8 cellular contexts compared by ENCODE assay signal in genomic region chr3:184016820-184017671, GRCh38. TPM values are rescaled to one million over a fixed set of nuclear protein-coding genes. Genes with fewer than 3 reads are reported as not detected.
DNase-seq lines count a peak whose midpoint lies in the region; ATAC-seq and TF ChIP-seq lines count a peak whose summit lies in the region.

No MANE protein-coding gene starts in this region.

- peak overlapping the region; percentile 84 for H3K27ac Mint-ChIP-seq in activated B cell treated with CpG ODN at 0.5 μM for 24 hours
- peak overlapping the region; percentile 94 for H3K27ac Mint-ChIP-seq in dendritic cell treated with granulocyte-macrophage colony-stimulating factor and Interleukin-4, amounts not matched to agents 40 ng/mL and 50 ng/mL, for 4 days

- BruUV-seq in A673 (replicated peaks; lab: Mats Ljungman, UMichigan): no TSS peak

- H3K4me1 Mint-ChIP-seq in activated B cell treated with CpG ODN at 0.5 μM for 24 hours: peaks cover 13% of the 10 kb centered on the region
- H3K4me1 Mint-ChIP-seq in dendritic cell treated with granulocyte-macrophage colony-stimulating factor and Interleukin-4, amounts not matched to agents 40 ng/mL and 50 ng/mL, for 4 days (ENCODE audit: low read depth): peaks cover 52% of the 10 kb centered on the region

- ATAC-seq in GM18498 (IDR thresholded peaks at IDR 0.05; ENCODE audit: unreplicated experiment): peak; percentile 84
- ATAC-seq in HG02884 (IDR thresholded peaks at IDR 0.05; ENCODE audit: unreplicated experiment): peak; percentile 54
- peak; percentile 73 for ATAC-seq in activated B cell treated with CpG ODN at 0.5 μM for 24 hours (ENCODE audit: low read depth)

- POLR2A ChIA-PET in A673 (lab: Charles Lee; ENCODE audit: low non-redundant PET) (no interaction called here), activated B cell treated with CpG ODN at 0.5 μM for 24 hours (lab: Charles Lee) (interaction anchor here (0.6 to 1.7 kb wide), 4 partner anchors 10 to 162 kb away, joined by 3 to 7 read pairs (median 6); partner anchors contain the start of gene EIF2B5)

- H3K9me3 Mint-ChIP-seq in activated B cell treated with CpG ODN at 0.5 μM for 24 hours: no peaks in the 10 kb centered on the region
- no peaks in the 10 kb centered on the region for H3K9me3 Mint-ChIP-seq in dendritic cell treated with granulocyte-macrophage colony-stimulating factor and Interleukin-4, amounts not matched to agents 40 ng/mL and 50 ng/mL, for 4 days

- peaks cover 12% of the 10 kb centered on the region for H3K36me3 Mint-ChIP-seq in activated B cell treated with CpG ODN at 0.5 μM for 24 hours (ENCODE audit: low read depth)
- H3K36me3 Mint-ChIP-seq in dendritic cell treated with granulocyte-macrophage colony-stimulating factor and Interleukin-4, amounts not matched to agents 40 ng/mL and 50 ng/mL, for 4 days (ENCODE audit: low read depth): peaks cover 54% of the 10 kb centered on the region

- H3K27me3 Mint-ChIP-seq in activated B cell treated with CpG ODN at 0.5 μM for 24 hours: peaks cover 10% of the 10 kb centered on the region
- peaks cover 3% of the 10 kb centered on the region for H3K27me3 Mint-ChIP-seq in dendritic cell treated with granulocyte-macrophage colony-stimulating factor and Interleukin-4, amounts not matched to agents 40 ng/mL and 50 ng/mL, for 4 days

- peaks cover 7% of the 10 kb centered on the region for H3K36me3 ChIP-seq in A673 (ENCODE audit: insufficient read depth, low read length, poor library complexity, severe bottlenecking)
- peaks cover 0 to 6% (median under 1%) of the 10 kb centered on the region in 4 donors for H3K36me3 ChIP-seq in liver (ENCODE audit: control insufficient read depth in 4 of 4, insufficient read depth in 3 of 4, low read depth in 1 of 4, low read length in 3 of 4)

- TF ChIP-seq CTCF in A673 (conservative IDR thresholded peaks at IDR 0.05; ENCODE audit: low read depth, low read length) (peak; percentile 82), activated B cell treated with CpG ODN at 0.5 μM for 24 hours (IDR thresholded peaks at IDR 0.05) (peak; percentile 81), liver (IDR thresholded peaks at IDR 0.05; ENCODE audit: low read depth, low read length, missing input control) (peak; percentile 87)

- DNase-seq in A673 (ENCODE audit: low spot score) (peak; percentile 67), NCI-H1694 treated with DMSO at 0.1 percent for 48 hours (lab: John Stamatoyannopoulos, UW) (peak; percentile 24), activated B cell treated with CpG ODN at 0.5 μM for 24 hours (peak; percentile 70)
- peak; percentile 23 to 40 for DNase-seq in stimulated activated CD4-positive, alpha-beta T cell treated with anti-CD3 and anti-CD28 coated beads, Interleukin-4, amount 100 ng/mL, for 48 hours (ENCODE audit: low read depth in 2 of 2)

- H3K4me1 ChIP-seq in A673 (ENCODE audit: insufficient read depth, low read length, poor library complexity, severe bottlenecking): peaks cover 10% of the 10 kb centered on the region
- H3K4me1 ChIP-seq in liver (ENCODE audit: control insufficient read depth in 4 of 4, insufficient read depth in 4 of 4, low read length in 3 of 4): peaks cover 0 to 12% (median 6%) of the 10 kb centered on the region in 4 donors

- H3K27me3 ChIP-seq in A673 (replicated peaks; ENCODE audit: insufficient read depth, low read depth, low read length, poor library complexity) (no peaks in the 10 kb centered on the region), liver (ENCODE audit: control insufficient read depth in 4 of 4, insufficient read depth in 4 of 4, low read length in 3 of 4) (no peaks in the 10 kb centered on the region)

- H3K4me3 ChIP-seq in A673 (ENCODE audit: low read depth, low read length, poor library complexity, severe bottlenecking) (peak overlapping the region; percentile 98), liver (ENCODE audit: low read depth in 1 of 3, low read length in 3 of 3) (peak overlapping the region; percentile 70 to 98 (median 90))

- peak; percentile 48 to 54 for TF ChIP-seq RAD21 in liver (IDR thresholded peaks at IDR 0.05)

- peak overlapping the region; percentile 100 for H3K4me3 Mint-ChIP-seq in activated B cell treated with CpG ODN at 0.5 μM for 24 hours
- H3K4me3 Mint-ChIP-seq in dendritic cell treated with granulocyte-macrophage colony-stimulating factor and Interleukin-4, amounts not matched to agents 40 ng/mL and 50 ng/mL, for 4 days: peak overlapping the region; percentile 98

- H3K9ac ChIP-seq in liver (ENCODE audit: low read depth in 1 of 2, low read length in 2 of 2): peak overlapping the region; percentile 5 to 76

- CTCF ChIA-PET in A673 (lab: Charles Lee) (interaction anchor here (0.5 to 0.7 kb wide), 2 partner anchors 24 to 211 kb away, joined by 4 read pairs; no protein-coding TSS in a partner anchor), activated B cell treated with CpG ODN at 0.5 μM for 24 hours (lab: Charles Lee) (interaction anchor here (1.0 to 3.2 kb wide), 8 partner anchors 10 to 133 kb away, joined by 4 to 29 read pairs (median 6); partner anchors contain the start of gene PARL)

- H3K27ac ChIP-seq in A673 (ENCODE audit: low read depth, low read length, poor library complexity, severe bottlenecking): peak overlapping the region; percentile 56
- peak overlapping the region; percentile 60 to 67 for H3K27ac ChIP-seq in liver (ENCODE audit: low read depth in 1 of 2, low read length in 2 of 2)

- H3K9me3 ChIP-seq in A673 (ENCODE audit: low read depth, low read length, poor library complexity, severe bottlenecking): no peaks in the 10 kb centered on the region
- H3K9me3 ChIP-seq in liver (ENCODE audit: control insufficient read depth in 4 of 4, low read length in 3 of 4): no peaks in the 10 kb centered on the region

- 17% methylated on average over 57 of the region's 57 CpGs for WGBS in liver

- intact Hi-C loops in A673 (cut with micrococcal nuclease; ENCODE audit: unreplicated experiment): loop anchor here (5.0 kb wide), 1 partner anchor 120 kb away; no protein-coding TSS in a partner anchor
- intact Hi-C loops in activated B cell treated with CpG ODN at 0.5 μM for 24 hours (cut with micrococcal nuclease): loop anchor here (1.0 to 2.0 kb wide), 9 partner anchors 11 to 346 kb away; partner anchors contain the start of genes AP2M1, DVL3, EIF2B5 and PSMD2
- intact Hi-C loops in dendritic cell treated with granulocyte-macrophage colony-stimulating factor and Interleukin-4, amounts not matched to agents 40 ng/mL and 50 ng/mL, for 4 days (cut with micrococcal nuclease): loop anchor here (1.0 to 5.0 kb wide), 5 partner anchors 10 to 235 kb away; no protein-coding TSS in a partner anchor

TF ChIP-seq in liver, 16 proteins besides CTCF, POLR2A, EP300 and RAD21:
- TF ChIP-seq YY1 (IDR thresholded peaks at IDR 0.05) (no peak), HNF4G (IDR thresholded peaks at IDR 0.05) (no peak), JUND (IDR thresholded peaks at IDR 0.05) (no peak), MAX (IDR thresholded peaks at IDR 0.05) (no peak), ATF3 (IDR thresholded peaks at IDR 0.05) (no peak), HNF4A (conservative IDR thresholded peaks at IDR 0.05) (no peak), REST (IDR thresholded peaks at IDR 0.05) (no peak)
TF ChIP-seq in liver: peak in this region for 0.

RNA-seq across cellular contexts. Expression of gene ABCC5, which starts 0.6 kb away (rescaled TPM):
- total RNA-seq in A673 (2021) (30.3 and 32.0 TPM in 2 replicates), activated B cell treated with CpG ODN at 0.5 μM for 24 hours (10.6 and 11.1 TPM in 2 replicates), liver (10 to 100 TPM; 12.5 to 35.7 TPM)
- 1 to 10 TPM; 2.8 to 3.7 TPM for polyA plus RNA-seq in liver

RNA-seq across cellular contexts. Expression of gene HTR3D, which starts 14.5 kb away (rescaled TPM):
- total RNA-seq in A673 (2021) (not detected in 2 replicates), activated B cell treated with CpG ODN at 0.5 μM for 24 hours (not detected in 2 replicates), liver (not detected)
- not detected for polyA plus RNA-seq in liver

RNA-seq across cellular contexts. Expression of gene HTR3C, which starts 35.8 kb away (rescaled TPM):
- total RNA-seq in A673 (2021) (not detected in 2 replicates), activated B cell treated with CpG ODN at 0.5 μM for 24 hours (not detected in 2 replicates), liver (not detected)
- polyA plus RNA-seq in liver: not detected

Comparison
In these comparisons a context has a peak if more than half of its experiments do, and no peak if none do; other contexts are left out.
1. Peak in every context shown above with its lines: DNase-seq, ATAC-seq, H3K4me3 ChIP-seq and H3K27ac ChIP-seq.